ENCODE assay signal across 1 cellular context in the genomic region with DNA sequence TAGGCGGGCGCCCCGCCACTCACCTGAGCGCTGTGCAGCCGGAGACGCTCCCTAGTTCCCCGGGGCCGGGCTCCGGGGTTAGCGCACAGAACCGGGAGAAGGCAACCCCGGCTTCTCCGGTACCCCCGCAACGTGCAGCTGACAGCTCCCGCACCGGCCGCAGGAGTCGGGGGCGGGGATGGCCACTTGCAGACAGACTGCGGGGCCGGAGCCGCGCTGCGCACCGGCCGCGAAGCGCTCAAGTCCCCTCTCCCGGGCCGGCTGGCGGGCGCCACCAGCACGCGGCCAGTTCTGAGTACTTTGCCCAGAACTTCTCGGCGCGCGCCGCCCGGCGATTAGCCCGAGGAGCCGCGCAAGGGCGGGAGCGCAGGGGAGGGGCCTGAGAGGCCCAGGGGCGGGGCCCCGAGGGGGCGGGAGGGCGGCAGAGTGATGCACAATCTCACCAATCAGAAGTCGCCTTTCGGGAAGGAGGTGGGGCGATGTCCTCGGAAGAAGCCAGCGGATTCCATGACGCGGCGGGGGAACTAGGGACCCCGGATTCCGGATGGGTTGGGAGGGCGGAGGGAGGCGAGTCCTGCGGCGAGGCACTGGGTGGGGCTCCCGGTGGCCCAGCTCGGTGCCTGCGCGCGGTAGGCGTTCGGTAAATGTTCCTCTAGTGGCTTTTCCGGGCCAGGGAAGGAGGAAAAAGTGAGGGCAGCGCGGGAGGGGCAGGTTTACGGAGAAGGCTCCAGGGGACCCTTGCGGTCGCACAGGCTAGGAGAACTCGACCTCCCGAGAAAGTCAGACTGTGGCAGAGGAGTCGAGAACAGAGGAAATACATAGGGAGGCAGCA.
A peak's percentile ranks its signal among the peaks of the same experiment; 100 is the strongest.
TF ChIP-seq lines count a peak whose summit lies in the region.

OSBPL3 (minus strand) TSS at position 316 of the 832 bp plus-strand sequence. CDS start 87,706 bp downstream, outside the sequence.

TF ChIP-seq in HepG2, 621 proteins besides CTCF, POLR2A, EP300 and RAD21 (continued from another document and continues in another):
- TF ChIP-seq LRRFIP1 (CRISPR knock-in tag; conservative IDR thresholded peaks at IDR 0.05): no peak
- no peak for TF ChIP-seq DNMT3B (CRISPR knock-in tag; conservative IDR thresholded peaks at IDR 0.05)
- TF ChIP-seq, protein P1, sequence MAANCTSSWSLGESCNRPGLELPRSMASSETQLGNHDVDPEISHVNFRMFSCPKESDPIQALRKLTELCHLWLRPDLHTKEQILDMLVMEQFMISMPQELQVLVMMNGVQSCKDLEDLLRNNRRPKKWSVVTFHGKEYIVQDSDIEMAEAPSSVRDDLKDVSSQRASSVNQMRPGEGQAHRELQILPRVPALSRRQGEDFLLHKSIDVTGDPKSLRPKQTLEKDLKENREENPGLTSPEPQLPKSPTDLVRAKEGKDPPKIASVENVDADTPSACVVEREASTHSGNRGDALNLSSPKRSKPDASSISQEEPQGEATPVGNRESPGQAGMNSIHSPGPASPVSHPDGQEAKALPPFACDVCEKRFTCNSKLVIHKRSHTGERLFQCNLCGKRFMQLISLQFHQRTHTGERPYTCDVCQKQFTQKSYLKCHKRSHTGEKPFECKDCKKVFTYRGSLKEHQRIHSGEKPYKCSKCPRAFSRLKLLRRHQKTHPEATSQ (CRISPR knock-in tag; IDR thresholded peaks at IDR 0.05; ENCODE audit: borderline replicate concordance): 0 out of 2 replicates have a peak, but pooled peaks have one; percentile 15
- TF ChIP-seq ZNF781 (CRISPR knock-in tag; IDR thresholded peaks at IDR 0.05; ENCODE audit: borderline replicate concordance, not compliant biosample characterization): no peak
- no peak for TF ChIP-seq PHB2 (IDR thresholded peaks at IDR 0.05; ENCODE audit: partially characterized antibody)
- no peak for TF ChIP-seq ZNF577 (CRISPR knock-in tag; IDR thresholded peaks at IDR 0.05; ENCODE audit: borderline replicate concordance, low read depth)
- 0 out of 2 replicates have a peak, but pooled peaks have one; percentile 8 for TF ChIP-seq AKAP8 (CRISPR knock-in tag; IDR thresholded peaks at IDR 0.05)
- no peak for TF ChIP-seq HNRNPH1 (optimal IDR thresholded peaks at IDR 0.05; ENCODE audit: low read depth, low read length)
- TF ChIP-seq NR3C1 (CRISPR knock-in tag; IDR thresholded peaks at IDR 0.05): no peak
- TF ChIP-seq, protein P2, sequence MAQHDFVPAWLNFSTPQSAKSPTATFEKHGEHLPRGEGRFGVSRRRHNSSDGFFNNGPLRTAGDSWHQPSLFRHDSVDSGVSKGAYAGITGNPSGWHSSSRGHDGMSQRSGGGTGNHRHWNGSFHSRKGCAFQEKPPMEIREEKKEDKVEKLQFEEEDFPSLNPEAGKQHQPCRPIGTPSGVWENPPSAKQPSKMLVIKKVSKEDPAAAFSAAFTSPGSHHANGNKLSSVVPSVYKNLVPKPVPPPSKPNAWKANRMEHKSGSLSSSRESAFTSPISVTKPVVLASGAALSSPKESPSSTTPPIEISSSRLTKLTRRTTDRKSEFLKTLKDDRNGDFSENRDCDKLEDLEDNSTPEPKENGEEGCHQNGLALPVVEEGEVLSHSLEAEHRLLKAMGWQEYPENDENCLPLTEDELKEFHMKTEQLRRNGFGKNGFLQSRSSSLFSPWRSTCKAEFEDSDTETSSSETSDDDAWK (CRISPR knock-in tag; IDR thresholded peaks at IDR 0.05): no peak
- no peak for TF ChIP-seq HNRNPUL1 (IDR thresholded peaks at IDR 0.05; ENCODE audit: low read depth, low read length)
- TF ChIP-seq ARHGAP35 (CRISPR knock-in tag; IDR thresholded peaks at IDR 0.05; ENCODE audit: borderline replicate concordance): no peak
- peak; percentile 53 to 59; a peak in 3 of 4 replicates for TF ChIP-seq HMGXB4 (CRISPR knock-in tag; IDR thresholded peaks at IDR 0.05; ENCODE audit: borderline replicate concordance in 1 of 2, low read depth in 1 of 2)
- no peak for TF ChIP-seq ZNF766 (CRISPR knock-in tag; IDR thresholded peaks at IDR 0.05; ENCODE audit: borderline replicate concordance)
- TF ChIP-seq ZKSCAN8 (CRISPR knock-in tag; IDR thresholded peaks at IDR 0.05; ENCODE audit: borderline replicate concordance): no peak
- TF ChIP-seq TAF15 (IDR thresholded peaks at IDR 0.05; ENCODE audit: low read depth, low read length, poor library complexity, severe bottlenecking): no peak
- TF ChIP-seq RORA (CRISPR knock-in tag; IDR thresholded peaks at IDR 0.05): no peak
- TF ChIP-seq FOSL2 (CRISPR knock-in tag; IDR thresholded peaks at IDR 0.05): peak; percentile 13; the same call in 1 of the 2 replicates
- TF ChIP-seq NBN (conservative IDR thresholded peaks at IDR 0.05): no peak
- TF ChIP-seq SP140L (CRISPR knock-in tag; IDR thresholded peaks at IDR 0.05; ENCODE audit: borderline replicate concordance): peak; percentile 19; the same call in 1 of the 2 replicates
- TF ChIP-seq ZFP37 (CRISPR knock-in tag; IDR thresholded peaks at IDR 0.05; ENCODE audit: borderline replicate concordance): no peak
- TF ChIP-seq, protein P3, sequence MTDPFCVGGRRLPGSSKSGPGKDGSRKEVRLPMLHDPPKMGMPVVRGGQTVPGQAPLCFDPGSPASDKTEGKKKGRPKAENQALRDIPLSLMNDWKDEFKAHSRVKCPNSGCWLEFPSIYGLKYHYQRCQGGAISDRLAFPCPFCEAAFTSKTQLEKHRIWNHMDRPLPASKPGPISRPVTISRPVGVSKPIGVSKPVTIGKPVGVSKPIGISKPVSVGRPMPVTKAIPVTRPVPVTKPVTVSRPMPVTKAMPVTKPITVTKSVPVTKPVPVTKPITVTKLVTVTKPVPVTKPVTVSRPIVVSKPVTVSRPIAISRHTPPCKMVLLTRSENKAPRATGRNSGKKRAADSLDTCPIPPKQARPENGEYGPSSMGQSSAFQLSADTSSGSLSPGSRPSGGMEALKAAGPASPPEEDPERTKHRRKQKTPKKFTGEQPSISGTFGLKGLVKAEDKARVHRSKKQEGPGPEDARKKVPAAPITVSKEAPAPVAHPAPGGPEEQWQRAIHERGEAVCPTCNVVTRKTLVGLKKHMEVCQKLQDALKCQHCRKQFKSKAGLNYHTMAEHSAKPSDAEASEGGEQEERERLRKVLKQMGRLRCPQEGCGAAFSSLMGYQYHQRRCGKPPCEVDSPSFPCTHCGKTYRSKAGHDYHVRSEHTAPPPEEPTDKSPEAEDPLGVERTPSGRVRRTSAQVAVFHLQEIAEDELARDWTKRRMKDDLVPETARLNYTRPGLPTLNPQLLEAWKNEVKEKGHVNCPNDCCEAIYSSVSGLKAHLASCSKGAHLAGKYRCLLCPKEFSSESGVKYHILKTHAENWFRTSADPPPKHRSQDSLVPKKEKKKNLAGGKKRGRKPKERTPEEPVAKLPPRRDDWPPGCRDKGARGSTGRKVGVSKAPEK (CRISPR knock-in tag; IDR thresholded peaks at IDR 0.05; ENCODE audit: borderline replicate concordance): no peak; the same call in 1 of the 2 replicates
- no peak for TF ChIP-seq PCBP2 (optimal IDR thresholded peaks at IDR 0.05; ENCODE audit: low read depth, low read length, poor library complexity, severe bottlenecking)
- TF ChIP-seq, protein P4, sequence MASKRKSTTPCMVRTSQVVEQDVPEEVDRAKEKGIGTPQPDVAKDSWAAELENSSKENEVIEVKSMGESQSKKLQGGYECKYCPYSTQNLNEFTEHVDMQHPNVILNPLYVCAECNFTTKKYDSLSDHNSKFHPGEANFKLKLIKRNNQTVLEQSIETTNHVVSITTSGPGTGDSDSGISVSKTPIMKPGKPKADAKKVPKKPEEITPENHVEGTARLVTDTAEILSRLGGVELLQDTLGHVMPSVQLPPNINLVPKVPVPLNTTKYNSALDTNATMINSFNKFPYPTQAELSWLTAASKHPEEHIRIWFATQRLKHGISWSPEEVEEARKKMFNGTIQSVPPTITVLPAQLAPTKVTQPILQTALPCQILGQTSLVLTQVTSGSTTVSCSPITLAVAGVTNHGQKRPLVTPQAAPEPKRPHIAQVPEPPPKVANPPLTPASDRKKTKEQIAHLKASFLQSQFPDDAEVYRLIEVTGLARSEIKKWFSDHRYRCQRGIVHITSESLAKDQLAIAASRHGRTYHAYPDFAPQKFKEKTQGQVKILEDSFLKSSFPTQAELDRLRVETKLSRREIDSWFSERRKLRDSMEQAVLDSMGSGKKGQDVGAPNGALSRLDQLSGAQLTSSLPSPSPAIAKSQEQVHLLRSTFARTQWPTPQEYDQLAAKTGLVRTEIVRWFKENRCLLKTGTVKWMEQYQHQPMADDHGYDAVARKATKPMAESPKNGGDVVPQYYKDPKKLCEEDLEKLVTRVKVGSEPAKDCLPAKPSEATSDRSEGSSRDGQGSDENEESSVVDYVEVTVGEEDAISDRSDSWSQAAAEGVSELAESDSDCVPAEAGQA (IDR thresholded peaks at IDR 0.05; ENCODE audit: low read depth): peak; percentile 48; the same call in 1 of the 2 replicates
- TF ChIP-seq, protein P4 (CRISPR knock-in tag; IDR thresholded peaks at IDR 0.05; ENCODE audit: borderline replicate concordance): no peak
- TF ChIP-seq STAG1 (CRISPR knock-in tag; IDR thresholded peaks at IDR 0.05): peak; percentile 16
- TF ChIP-seq RBFOX2 (IDR thresholded peaks at IDR 0.05; ENCODE audit: low read depth, low read length): peak; percentile 90
- peak; percentile 67; the same call in 1 of the 2 replicates for TF ChIP-seq SNAPC4 (CRISPR knock-in tag; IDR thresholded peaks at IDR 0.05)
- 0 out of 2 replicates have a peak, but pooled peaks have one; percentile 38 for TF ChIP-seq ZNF274 (CRISPR knock-in tag; IDR thresholded peaks at IDR 0.05)
